8 cellular contexts compared by ENCODE assay signal in the genomic region with DNA sequence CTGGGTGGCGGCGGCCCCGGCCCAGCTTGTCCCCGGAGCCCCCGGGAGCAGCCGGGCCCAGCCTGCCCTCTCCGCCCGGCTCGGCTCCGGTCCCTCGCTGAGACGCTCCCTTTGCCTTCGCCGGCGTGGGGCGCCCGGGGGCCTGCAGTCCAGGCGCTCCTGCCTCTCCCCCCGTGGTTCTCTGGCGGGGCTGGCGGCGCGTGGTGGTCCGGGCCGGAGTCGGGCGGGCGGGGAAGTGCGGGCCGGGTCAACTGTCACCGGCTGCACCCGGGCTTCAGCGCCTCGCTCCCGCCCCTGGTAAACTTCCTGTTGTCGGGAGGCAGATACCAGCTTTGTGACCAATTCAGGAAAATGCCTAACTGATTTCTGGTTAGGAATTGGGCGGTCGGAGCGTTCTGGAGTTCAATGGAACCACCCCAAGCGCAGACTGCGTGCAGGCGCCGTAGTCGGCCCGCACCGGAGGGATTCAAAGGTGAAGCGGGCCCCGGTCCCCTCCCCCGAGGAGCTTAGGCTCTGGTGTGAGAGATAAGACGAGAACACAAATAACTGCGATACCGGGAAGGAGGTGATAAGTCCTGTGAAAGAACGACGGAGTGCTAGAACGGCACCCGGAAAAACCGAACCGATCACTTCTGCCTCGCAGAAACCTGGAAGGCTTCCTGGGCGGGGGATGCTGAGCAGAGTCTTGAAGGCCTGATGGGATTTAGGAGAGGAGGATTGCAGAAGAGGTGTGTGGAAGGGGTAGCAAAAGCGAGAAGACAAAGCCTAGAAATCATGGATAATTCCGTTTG. TPM values are rescaled to one million over a fixed set of nuclear protein-coding genes. Genes with fewer than 3 reads are reported as not detected.
DNase-seq lines count a peak whose midpoint lies in the region; ATAC-seq and TF ChIP-seq lines count a peak whose summit lies in the region.

No MANE protein-coding gene starts in this region.

- no peak for TF ChIP-seq CTCF in RWPE1 (conservative IDR thresholded peaks at IDR 0.05; ENCODE audit: low read depth)
- no peak for TF ChIP-seq CTCF in ovary (IDR thresholded peaks at IDR 0.05)

- DNase-seq in DMS79 treated with DMSO at 0.1 percent for 48 hours (lab: John Stamatoyannopoulos, UW) (peak; percentile 14), DMS79 (lab: John Stamatoyannopoulos, UW) (no peak), RWPE1 (ENCODE audit: low spot score) (peak; percentile 41), Right ventricle myocardium inferior (ENCODE audit: missing footprints) (peak; percentile 77), ovary (peak; percentile 21 to 60 (median 42)), aorta (peak; percentile 62 to 82)
- peak; percentile 63 for DNase-seq in activated naive CD4-positive, alpha-beta T cell treated with anti-CD3 and anti-CD28 coated beads, Interleukin-2, amount 10 ng/mL, durations not matched to agents 7 days and 5 days

- peaks cover 34% of the 10 kb centered on the region for H3K36me3 Mint-ChIP-seq in activated naive CD4-positive, alpha-beta T cell treated with anti-CD3 and anti-CD28 coated beads, Interleukin-2, amount 10 ng/mL, durations not matched to agents 7 days and 5 days

- H3K9me3 ChIP-seq in ovary (no peaks in the 10 kb centered on the region), aorta (ENCODE audit: control insufficient read depth, low read length) (no peaks in the 10 kb centered on the region)

- peak overlapping the region; percentile 94 for H3K4me3 ChIP-seq in ovary
- H3K4me3 ChIP-seq in aorta (ENCODE audit: low read length in 2 of 2): peak overlapping the region; percentile 80 to 98

- no peaks in the 10 kb centered on the region for H3K36me3 ChIP-seq in ovary
- H3K36me3 ChIP-seq in aorta (ENCODE audit: control insufficient read depth in 1 of 2, insufficient read depth in 2 of 2, low read length in 1 of 2): no peaks in the 10 kb centered on the region

- intact Hi-C loops in Right ventricle myocardium inferior (cut with DNase I): loop anchor here (2.0 to 5.0 kb wide), 4 partner anchors 44 to 85 kb away; no protein-coding TSS in a partner anchor
- intact Hi-C loops in ovary (cut with DNase I): loop anchor here in 2 of 4 donors (10.0 kb wide), 1 partner anchor 81 kb away; no protein-coding TSS in a partner anchor
- intact Hi-C loops in aorta (cut with DNase I): loop anchor here (2.0 to 5.0 kb wide), 2 partner anchors 81 to 84 kb away; no protein-coding TSS in a partner anchor

- H3K27me3 Mint-ChIP-seq in activated naive CD4-positive, alpha-beta T cell treated with anti-CD3 and anti-CD28 coated beads, Interleukin-2, amount 10 ng/mL, durations not matched to agents 7 days and 5 days: no peaks in the 10 kb centered on the region

- H3K4me3 Mint-ChIP-seq in activated naive CD4-positive, alpha-beta T cell treated with anti-CD3 and anti-CD28 coated beads, Interleukin-2, amount 10 ng/mL, durations not matched to agents 7 days and 5 days: peak overlapping the region; percentile 94

- WGBS in ovary, 3 donors: 0 to 1% (median 0%) methylated on average over 43 to 62 of the region's 62 CpGs
- 1% methylated on average over 52 to 62 of the region's 62 CpGs for WGBS in aorta, 2 donors

- peaks cover 8% of the 10 kb centered on the region for H3K4me1 ChIP-seq in ovary (ENCODE audit: insufficient read depth)
- H3K4me1 ChIP-seq in aorta (ENCODE audit: control insufficient read depth in 1 of 2, insufficient read depth in 2 of 2, low read length in 2 of 2): peaks cover 0 to 2% of the 10 kb centered on the region in 2 donors

- POLR2A ChIA-PET in RWPE1 (lab: Yijun Ruan, JAX; ENCODE audit: low non-redundant PET): no interaction called here

- CTCF ChIA-PET in RWPE1 (lab: Yijun Ruan, JAX): interaction anchor here (0.6 to 2.2 kb wide), 4 partner anchors 84 to 111 kb away, joined by 4 to 14 read pairs (median 5); no protein-coding TSS in a partner anchor
- CTCF ChIA-PET in activated naive CD4-positive, alpha-beta T cell treated with anti-CD3 and anti-CD28 coated beads, Interleukin-2, amount 10 ng/mL, durations not matched to agents 7 days and 5 days (lab: Charles Lee): interaction anchor here (0.8 to 2.5 kb wide), 20 partner anchors 9 to 242 kb away, joined by 3 to 22 read pairs (median 4); no protein-coding TSS in a partner anchor

- H3K9me3 Mint-ChIP-seq in activated naive CD4-positive, alpha-beta T cell treated with anti-CD3 and anti-CD28 coated beads, Interleukin-2, amount 10 ng/mL, durations not matched to agents 7 days and 5 days: no peaks in the 10 kb centered on the region

- peak overlapping the region; percentile 96 for H3K27ac Mint-ChIP-seq in activated naive CD4-positive, alpha-beta T cell treated with anti-CD3 and anti-CD28 coated beads, Interleukin-2, amount 10 ng/mL, durations not matched to agents 7 days and 5 days

- ATAC-seq in HG03064 (IDR thresholded peaks at IDR 0.05; ENCODE audit: low read depth, unreplicated experiment) (peak; percentile 12), Right ventricle myocardium inferior (peak; percentile 17), aorta (ENCODE audit: low FRiP score) (peak; percentile 47)

- no peak for TF ChIP-seq EP300 in ovary (IDR thresholded peaks at IDR 0.05)

- TF ChIP-seq POLR2A in ovary (IDR thresholded peaks at IDR 0.05): no peak

- H3K4me1 Mint-ChIP-seq in activated naive CD4-positive, alpha-beta T cell treated with anti-CD3 and anti-CD28 coated beads, Interleukin-2, amount 10 ng/mL, durations not matched to agents 7 days and 5 days: peaks cover 51% of the 10 kb centered on the region

- H3K27ac ChIP-seq in RWPE1 (peak overlapping the region; percentile 92), ovary (peak overlapping the region; percentile 80 to 87), aorta (ENCODE audit: low read depth in 1 of 2, low read length in 2 of 2) (peak overlapping the region; percentile 68 to 98)

- H3K27me3 ChIP-seq in ovary (no peaks in the 10 kb centered on the region), aorta (ENCODE audit: control insufficient read depth in 1 of 2, insufficient read depth in 2 of 2, low read length in 1 of 2) (no peaks in the 10 kb centered on the region)

RNA-seq across cellular contexts. Expression of a gene that starts 0.9 kb away (rescaled TPM):
- total RNA-seq in Right ventricle myocardium inferior (91.9 TPM), ovary (10 to 100 TPM; 39.6 to 64.4 (median 52.0) TPM), aorta (10 to 100 TPM; 80.4 to 81.1 TPM)
- polyA plus RNA-seq in ovary (10 to 100 TPM; 24.8 to 42.7 TPM), aorta (10 to 100 TPM; 27.3 to 57.8 TPM)
